In the genomic region with DNA sequence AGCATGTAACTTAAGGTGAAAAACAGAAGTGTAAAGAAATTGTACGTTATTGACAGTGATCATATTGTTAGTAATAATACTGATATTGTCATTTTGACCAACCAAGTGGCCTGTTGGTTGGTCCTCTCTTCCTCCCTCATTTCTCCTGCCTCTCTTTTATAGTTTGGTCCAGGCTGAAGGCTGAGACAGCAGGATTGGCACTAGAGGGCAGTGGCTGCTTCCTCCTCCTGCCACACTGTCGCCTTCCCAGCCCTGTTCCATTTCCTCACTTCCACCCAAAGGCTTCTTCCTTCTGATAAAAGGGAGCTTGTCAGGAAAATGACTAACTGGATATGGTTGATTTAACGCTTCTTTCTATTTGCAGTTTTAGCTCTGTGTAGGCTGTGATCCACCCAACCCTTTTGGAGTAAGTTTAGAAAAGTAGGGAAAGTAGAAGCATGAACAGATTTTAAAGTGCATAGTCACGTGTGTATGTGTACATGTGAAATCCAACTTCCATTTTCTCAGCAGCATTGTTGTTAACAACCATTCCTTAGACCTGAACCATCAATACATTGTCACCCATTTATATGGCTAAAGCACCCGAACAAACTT, we compare ENCODE assay signal across 1 cellular context.
TF ChIP-seq lines count a peak whose summit lies in the region.

No MANE protein-coding gene starts in this region.

TF ChIP-seq in H1, 55 proteins besides CTCF, POLR2A, EP300 and RAD21 (continued from another document):
- TF ChIP-seq, protein P1, sequence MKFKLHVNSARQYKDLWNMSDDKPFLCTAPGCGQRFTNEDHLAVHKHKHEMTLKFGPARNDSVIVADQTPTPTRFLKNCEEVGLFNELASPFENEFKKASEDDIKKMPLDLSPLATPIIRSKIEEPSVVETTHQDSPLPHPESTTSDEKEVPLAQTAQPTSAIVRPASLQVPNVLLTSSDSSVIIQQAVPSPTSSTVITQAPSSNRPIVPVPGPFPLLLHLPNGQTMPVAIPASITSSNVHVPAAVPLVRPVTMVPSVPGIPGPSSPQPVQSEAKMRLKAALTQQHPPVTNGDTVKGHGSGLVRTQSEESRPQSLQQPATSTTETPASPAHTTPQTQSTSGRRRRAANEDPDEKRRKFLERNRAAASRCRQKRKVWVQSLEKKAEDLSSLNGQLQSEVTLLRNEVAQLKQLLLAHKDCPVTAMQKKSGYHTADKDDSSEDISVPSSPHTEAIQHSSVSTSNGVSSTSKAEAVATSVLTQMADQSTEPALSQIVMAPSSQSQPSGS (IDR thresholded peaks at IDR 0.05; ENCODE audit: low read length) = no peak
- TF ChIP-seq KDM1A (IDR thresholded peaks at IDR 0.05; ENCODE audit: borderline replicate concordance, low read length) (no peak), SIRT6 (IDR thresholded peaks at IDR 0.05; ENCODE audit: low read length) (no peak), CTBP2 (IDR thresholded peaks at IDR 0.05; ENCODE audit: borderline replicate concordance, insufficient read depth, insufficient read length, low read length) (no peak), CBX5 (IDR thresholded peaks at IDR 0.05; ENCODE audit: low read depth, low read length) (no peak), TEAD4 (IDR thresholded peaks at IDR 0.05; ENCODE audit: low read depth, low read length) (no peak), NANOG (IDR thresholded peaks at IDR 0.05; ENCODE audit: insufficient read depth, low read depth, low read length, poor library complexity, severe bottlenecking) (no peak)
